In the genomic region with DNA sequence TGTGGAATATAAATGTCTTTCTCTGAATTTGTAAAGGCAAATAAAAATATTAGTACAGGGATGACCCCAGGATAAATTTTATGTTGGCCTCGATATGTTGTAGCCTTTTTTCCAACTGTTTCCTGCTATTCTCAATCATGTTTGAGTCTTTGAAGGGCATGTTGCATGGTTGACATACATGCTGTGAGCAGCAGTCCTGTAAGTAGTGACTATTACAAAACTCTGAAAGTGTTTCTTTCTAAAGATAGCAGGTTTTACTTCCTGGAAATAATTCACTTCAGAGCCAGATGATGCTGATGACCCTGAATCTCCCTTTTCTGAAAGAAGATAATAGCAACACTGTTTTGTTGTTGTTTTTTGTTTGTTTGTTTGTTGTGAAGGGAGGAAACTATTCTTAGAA, we compare ENCODE assay signal across 24 cellular contexts.
"Had no signal": no experiment of that assay in that cellular context is flagged by ENCODE, and none has a peak within 500 bp of the region (broad histone marks: within the 10 kb centered on the region; RNA-seq: fewer than 3 reads in every experiment).

No MANE protein-coding gene starts in this region.

- H3K27me3 ChIP-seq: dorsolateral prefrontal cortex, neutrophil, right lobe of liver, spleen, tibial artery, upper lobe of left lung, uterus had no signal

- FAIRE-seq: endometrium, kidney had no signal

- H3K36me3 ChIP-seq: neutrophil, right lobe of liver, spleen, tibial artery, upper lobe of left lung, uterus had no signal

- H3K9me3 ChIP-seq: neutrophil, psoas muscle, right lobe of liver, spleen, tibial artery, upper lobe of left lung, uterus had no signal

- H3K27ac ChIP-seq: dorsolateral prefrontal cortex, neutrophil, psoas muscle, right lobe of liver, spleen, tibial artery, upper lobe of left lung, uterus had no signal

- ATAC-seq: esophagus mucosa; naive thymus-derived CD4-positive, alpha-beta T cell; stimulated activated memory B cell treated with anti-CD40 and anti-IgM and Interleukin-4, amounts not matched to agents 10 μg/mL and 1 μg/mL and 100 μg/mL, for 72 hours had no signal

- DNase-seq: cortex of kidney; dorsolateral prefrontal cortex; effector CD8-positive, alpha-beta T cell; immature natural killer cell; kidney; left cardiac atrium; left ventricle myocardium superior; mesendoderm; naive thymus-derived CD4-positive, alpha-beta T cell; nephron progenitor cell; psoas muscle; retina; right lobe of liver; spleen; stimulated activated CD4-positive, alpha-beta T cell treated with anti-CD3 and anti-CD28 coated beads, Interleukin-15, amount 100 ng/mL, for 24 hours; stimulated activated CD4-positive, alpha-beta T cell treated with anti-CD3 and anti-CD28 coated beads, Interleukin-1b, Interleukin-23, amount 100 ng/mL, for 48 hours; stimulated activated CD4-positive, alpha-beta T cell treated with anti-CD3 and anti-CD28 coated beads, Interleukin-4, amount 100 ng/mL, for 24 hours; tibial artery; upper lobe of left lung; uterus had no signal

- H3K4me3 ChIP-seq: dorsolateral prefrontal cortex, psoas muscle, right lobe of liver, spleen, tibial artery, upper lobe of left lung, uterus had no signal
